8 cellular contexts compared by ENCODE assay signal in genomic region chr15:40282870-40283614, GRCh38. TPM values are rescaled to one million over a fixed set of nuclear protein-coding genes. Genes with fewer than 3 reads are reported as not detected.
DNase-seq lines count a peak whose midpoint lies in the region; ATAC-seq and TF ChIP-seq lines count a peak whose summit lies in the region.

A gene with protein sequence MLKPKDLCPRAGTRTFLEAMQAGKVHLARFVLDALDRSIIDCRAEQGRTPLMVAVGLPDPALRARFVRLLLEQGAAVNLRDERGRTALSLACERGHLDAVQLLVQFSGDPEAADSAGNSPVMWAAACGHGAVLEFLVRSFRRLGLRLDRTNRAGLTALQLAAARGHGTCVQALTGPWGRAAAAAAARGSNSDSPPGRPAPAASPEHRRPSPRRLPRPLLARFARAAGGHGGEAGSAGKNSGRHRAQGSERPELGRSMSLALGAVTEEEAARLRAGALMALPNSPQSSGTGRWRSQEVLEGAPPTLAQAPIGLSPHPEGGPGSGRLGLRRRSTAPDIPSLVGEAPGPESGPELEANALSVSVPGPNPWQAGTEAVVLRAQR (minus strand): TSS chr15:40283064. CDS start chr15:40282586, 478 bp downstream.

- peak within 1 kb of the TSS in 1 of 2 experiments; percentile 64 for H2BK12ac ChIP-seq in mesenchymal stem cell (ENCODE audit: low read length in 2 of 2)

- H2BK120ac ChIP-seq in mesenchymal stem cell (ENCODE audit: low read depth, low read length) = no peak within 1 kb of the TSS

- no peak for TF ChIP-seq CTCF in tibial artery (IDR thresholded peaks at IDR 0.05)

- H3K4me1 Mint-ChIP-seq in T-cell = peaks cover 0 to 8% (median 4%) of the 10 kb centered on the region in 3 donors

- CTCF ChIA-PET in T-cell (lab: Charles Lee) = interaction anchor here (0.7 to 1.1 kb wide), 3 partner anchors 8 to 61 kb away, joined by 3 to 5 read pairs (median 4); no protein-coding TSS in a partner anchor

- H3K27ac ChIP-seq in ACC112 (ENCODE audit: low read depth, low read length) = no peak within 1 kb of the TSS
- no peak within 1 kb of the TSS for H3K27ac ChIP-seq in mesenchymal stem cell (ENCODE audit: low read length, poor library complexity, severe bottlenecking)
- H3K27ac ChIP-seq in tibial artery = no peak within 1 kb of the TSS

- H2AFZ ChIP-seq in ACC112 (ENCODE audit: low read length, unreplicated experiment) (peak within 1 kb of the TSS; percentile 56), mesenchymal stem cell (ENCODE audit: low read depth, low read length) (peak within 1 kb of the TSS; percentile 56)

- H3K36me3 ChIP-seq in ACC112 (ENCODE audit: insufficient read depth, low read length) = no peaks in the 10 kb centered on the region
- H3K36me3 ChIP-seq in mesenchymal stem cell (ENCODE audit: control insufficient read depth in 1 of 2, insufficient read depth in 2 of 2, low read depth in 1 of 2, low read length in 2 of 2) = no peaks in the 10 kb centered on the region
- no peaks in the 10 kb centered on the region for H3K36me3 ChIP-seq in tibial artery

- peak within 1 kb of the TSS; percentile 74 for H2BK15ac ChIP-seq in mesenchymal stem cell (ENCODE audit: low read depth, poor library complexity, severe bottlenecking)

- H3K14ac ChIP-seq in mesenchymal stem cell (ENCODE audit: low read length in 2 of 2) = peak within 1 kb of the TSS in 1 of 2 experiments; percentile 51

- 2% methylated on average over 58 of the region's 76 CpGs for WGBS in mesenchymal stem cell

- POLR2A ChIA-PET in T-cell (lab: Charles Lee) = interaction anchor here (0.6 to 0.7 kb wide), 2 partner anchors 74 to 248 kb away, joined by 3 to 4 read pairs; no protein-coding TSS in a partner anchor

- ATAC-seq in GM19025 (IDR thresholded peaks at IDR 0.05; ENCODE audit: low read depth, unreplicated experiment) (peak; percentile 31), T-cell (replicated peaks in 1 of 4) (peak; percentile 71 to 76 (median 74))

- H4K8ac ChIP-seq in mesenchymal stem cell (ENCODE audit: low read length) = peak within 1 kb of the TSS; percentile 16

- H3K27ac Mint-ChIP-seq in T-cell = no peak within 1 kb of the TSS

- H3K79me2 ChIP-seq in ACC112 (ENCODE audit: control insufficient read depth, insufficient read depth, low read length, unreplicated experiment) = no peaks in the 10 kb centered on the region

- peak within 1 kb of the TSS in 1 of 2 experiments; percentile 47 for H3K18ac ChIP-seq in mesenchymal stem cell (ENCODE audit: low read depth in 1 of 2, low read length in 2 of 2)

- no peak within 1 kb of the TSS for H3K9ac ChIP-seq in mesenchymal stem cell (ENCODE audit: low read length)

- H3K4me3 ChIP-seq in ACC112 (ENCODE audit: low read depth, low read length) (peak within 1 kb of the TSS; percentile 70), mesenchymal stem cell (ENCODE audit: insufficient read depth in 1 of 2, low read depth in 1 of 2, low read length in 2 of 2) (peak within 1 kb of the TSS; percentile 63 to 65), tibial artery (peak within 1 kb of the TSS; percentile 38 to 50)

- no peak within 1 kb of the TSS for H4K91ac ChIP-seq in mesenchymal stem cell (ENCODE audit: low read length)

- DNase-seq in T-cell (peak in 24 of 34 experiments; percentile 10 to 54 (median 30)), mesenchymal stem cell (no peak), tibial artery (no peak), NCI-H226 (no peak), putamen (ENCODE audit: low spot score) (no peak)
- peak; percentile 21 for DNase-seq in central memory CD4-positive, alpha-beta T cell

- H3K27me3 ChIP-seq in ACC112 (ENCODE audit: insufficient read depth, low read length) (peaks cover 50% of the 10 kb centered on the region), mesenchymal stem cell (ENCODE audit: control insufficient read depth in 1 of 2, insufficient read depth in 1 of 2, low read length in 2 of 2) (peaks cover 50 to 59% of the 10 kb centered on the region in 2 experiments), tibial artery (peaks cover 6 to 68% of the 10 kb centered on the region in 2 donors)

- peak within 1 kb of the TSS in 1 of 2 experiments; percentile 57 for H3K4ac ChIP-seq in mesenchymal stem cell (ENCODE audit: low read depth in 1 of 2, low read length in 2 of 2)

- H3K4me1 ChIP-seq in ACC112 (ENCODE audit: control insufficient read depth, insufficient read depth, low read length, unreplicated experiment) = peaks cover 30% of the 10 kb centered on the region
- H3K4me1 ChIP-seq in mesenchymal stem cell (ENCODE audit: control insufficient read depth, insufficient read depth, low read depth, low read length) = peaks cover 44% of the 10 kb centered on the region
- peaks cover 0 to 36% (median 28%) of the 10 kb centered on the region in 4 donors for H3K4me1 ChIP-seq in tibial artery

- H3K23ac ChIP-seq in mesenchymal stem cell (ENCODE audit: low read length in 2 of 2) = peak within 1 kb of the TSS in 1 of 2 experiments; percentile 85

- no peaks in the 10 kb centered on the region for H3K9me3 Mint-ChIP-seq in T-cell

- H2BK5ac ChIP-seq in mesenchymal stem cell (ENCODE audit: low read depth, low read length, poor library complexity, severe bottlenecking) = no peak within 1 kb of the TSS

- no peaks in the 10 kb centered on the region for H3K9me3 ChIP-seq in mesenchymal stem cell (ENCODE audit: control insufficient read depth, low read length)
- H3K9me3 ChIP-seq in tibial artery = no peaks in the 10 kb centered on the region

- H3K36me3 Mint-ChIP-seq in T-cell = no peaks in the 10 kb centered on the region

- peak within 1 kb of the TSS; percentile 95 for H3K4me2 ChIP-seq in mesenchymal stem cell (ENCODE audit: low read length, poor library complexity, severe bottlenecking)

- intact Hi-C loops in tibial artery (cut with DNase I; ENCODE audit: low total_unique reads) = loop anchor here (10.0 kb wide), 1 partner anchor 82 kb away; no protein-coding TSS in a partner anchor

- no peaks in the 10 kb centered on the region for H3K79me1 ChIP-seq in mesenchymal stem cell (replicated peaks; ENCODE audit: low read length, poor library complexity, severe bottlenecking)

- no peak within 1 kb of the TSS for H2AK5ac ChIP-seq in mesenchymal stem cell (ENCODE audit: low read length, severe bottlenecking)

- H3K4me3 Mint-ChIP-seq in T-cell = peak within 1 kb of the TSS; percentile 63 to 74 (median 65)

- H3K27me3 Mint-ChIP-seq in T-cell = peaks cover 7 to 26% of the 10 kb centered on the region in 2 donors

RNA-seq across cellular contexts. Expression of the gene that starts here (rescaled TPM):
- under 1 TPM in 2 of 5 donors, not detected in 3; 0.23 to 0.38 TPM for total RNA-seq in T-cell
- polyA plus RNA-seq in mesenchymal stem cell (2013, experiment 1 of 2) = not detected
- polyA plus RNA-seq in mesenchymal stem cell (2013, experiment 2 of 2) = not detected

Comparison
In these comparisons a context has a peak if more than half of its experiments do, and no peak if none do; other contexts are left out.
1. Peak in DNase-seq and ATAC-seq in T-cell; RNA of the gene not detected or under 1 TPM.